Comparison of ENCODE assay signal across 11 cellular contexts in the genomic region with DNA sequence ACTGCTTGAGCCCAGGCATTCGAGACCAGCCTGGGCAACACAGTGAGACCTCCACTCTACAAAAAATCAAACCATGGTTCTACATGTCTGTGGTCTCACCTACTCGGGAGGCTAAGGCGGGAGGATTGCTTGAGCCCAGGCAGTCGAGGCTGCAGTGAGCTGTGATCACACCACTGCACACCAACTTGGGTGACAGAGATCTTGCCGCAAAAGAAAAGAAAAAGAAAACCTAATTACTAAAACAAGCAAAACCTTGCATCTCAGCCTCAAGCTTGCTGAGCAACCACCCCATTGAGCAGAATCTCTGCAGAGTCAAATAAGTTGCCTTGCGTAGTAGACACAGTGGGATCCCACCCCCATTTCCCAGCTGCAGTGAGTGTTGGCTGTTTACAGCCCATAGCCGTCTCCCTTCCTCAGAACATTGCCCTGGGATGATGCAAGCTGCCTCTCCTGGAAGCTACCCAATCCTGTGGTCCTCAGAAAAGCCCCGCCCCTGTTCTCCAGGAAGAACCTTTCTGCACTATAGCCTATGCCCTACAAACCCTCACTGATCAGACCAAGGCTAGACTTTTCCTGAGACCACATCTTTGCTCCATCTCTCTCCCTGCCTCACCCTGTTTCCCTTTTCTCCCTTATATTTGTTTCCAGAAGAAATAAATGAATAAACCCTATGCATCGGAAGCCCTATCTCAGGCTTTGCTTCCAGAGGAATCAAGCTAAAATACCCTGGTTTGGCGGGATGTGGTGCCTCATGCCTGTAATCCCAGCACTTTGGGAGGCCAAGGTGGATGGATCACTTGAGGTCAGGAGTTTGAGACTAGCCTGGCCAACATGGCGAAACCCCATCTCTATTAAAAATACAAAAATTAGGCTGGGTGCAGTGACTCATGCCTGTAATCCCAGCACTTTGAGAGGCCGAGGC. TPM values are rescaled to one million over a fixed set of nuclear protein-coding genes. Genes with fewer than 3 reads are reported as not detected.
A peak's percentile ranks its signal among the peaks of the same experiment; 100 is the strongest.
DNase-seq lines count a peak whose midpoint lies in the region; ATAC-seq and TF ChIP-seq lines count a peak whose summit lies in the region.
"Had no signal": no experiment of that assay in that cellular context is flagged by ENCODE, and none has a peak within 500 bp of the region (broad histone marks: within the 10 kb centered on the region; RNA-seq: fewer than 3 reads in every experiment).

No MANE protein-coding gene starts in this region.

- H3K9me3 ChIP-seq in right lobe of liver (no peaks in the 10 kb centered on the region), spleen (no peaks in the 10 kb centered on the region), smooth muscle cell (replicated peaks; ENCODE audit: low read depth) (no peaks in the 10 kb centered on the region)
- H3K9me3 ChIP-seq: tibial artery had no signal

- H3K27ac ChIP-seq in right lobe of liver (no peak overlapping the region), spleen (no peak overlapping the region), smooth muscle cell (ENCODE audit: low read depth) (no peak overlapping the region)
- H3K27ac ChIP-seq: tibial artery had no signal

- peaks cover 6% of the 10 kb centered on the region for H3K36me3 Mint-ChIP-seq in Calu3 (ENCODE audit: insufficient read depth, unreplicated experiment)
- H3K36me3 Mint-ChIP-seq in WTC11, result no peaks in the 10 kb centered on the region
- H3K36me3 Mint-ChIP-seq in activated CD4-positive, alpha-beta memory T cell treated with anti-CD3 and anti-CD28 coated beads, Interleukin-2, amount 10 ng/mL, durations not matched to agents 7 days and 5 days (ENCODE audit: low read depth), result no peaks in the 10 kb centered on the region

- POLR2A ChIA-PET in WTC11 (lab: Charles Lee), result interaction anchor here (0.7 kb wide), 1 partner anchor 76 kb away, joined by 3 read pairs; no protein-coding TSS in a partner anchor
- POLR2A ChIA-PET in activated CD4-positive, alpha-beta memory T cell treated with anti-CD3 and anti-CD28 coated beads, Interleukin-2, amount 10 ng/mL, durations not matched to agents 7 days and 5 days (lab: Charles Lee), result no interaction called here

- intact Hi-C loops in Calu3 (cut with micrococcal nuclease; ENCODE audit: unreplicated experiment), result no loop called here
- intact Hi-C loops in right lobe of liver (cut with DNase I), result no loop called here
- intact Hi-C loops in spleen (cut with DNase I; ENCODE audit: low total_unique reads), result loop anchor here (10.0 kb wide), 1 partner anchor 525 kb away; a partner anchor contains a TSS

- H3K79me2 ChIP-seq in smooth muscle cell (ENCODE audit: low read depth), result no peaks in the 10 kb centered on the region

- H3K4me2 ChIP-seq in smooth muscle cell, result no peak overlapping the region

- no peak overlapping the region for H2AFZ ChIP-seq in smooth muscle cell (ENCODE audit: low read depth)

- CTCF ChIA-PET in Calu3 (lab: Charles Lee) (interaction anchor here (0.6 to 0.8 kb wide), 2 partner anchors 52 to 280 kb away, joined by 3 to 4 read pairs; a partner anchor contains a TSS), WTC11 (lab: Charles Lee) (interaction anchor here (0.9 to 2.7 kb wide), 6 partner anchors 13 to 316 kb away, joined by 3 to 9 read pairs (median 5); no protein-coding TSS in a partner anchor)
- CTCF ChIA-PET in activated CD4-positive, alpha-beta memory T cell treated with anti-CD3 and anti-CD28 coated beads, Interleukin-2, amount 10 ng/mL, durations not matched to agents 7 days and 5 days (lab: Charles Lee), result interaction anchor here (1.0 kb wide), 1 partner anchor 22 kb away, joined by 3 read pairs; no protein-coding TSS in a partner anchor

- H3K9ac ChIP-seq in smooth muscle cell (ENCODE audit: low read depth), result no peak overlapping the region

- DNase-seq in Calu3 (peak; percentile 71), LoVo (ENCODE audit: low spot score) (peak; percentile 74), WTC11 (ENCODE audit: low spot score) (peak; percentile 67), right lobe of liver (no peak), spleen (no peak), smooth muscle cell (lab: John Stamatoyannopoulos, UW; ENCODE audit: unreplicated experiment) (no peak)
- no peak for DNase-seq in activated CD4-positive, alpha-beta memory T cell treated with anti-CD3 and anti-CD28 coated beads, Interleukin-2, amount 10 ng/mL, durations not matched to agents 7 days and 5 days
- DNase-seq: activated T-cell treated with anti-CD3 and anti-CD28 coated beads, Interleukin-2, amount 50 U/mL, for 24 hours; tibial artery had no signal

- H3K4me1 ChIP-seq in right lobe of liver, result no peaks in the 10 kb centered on the region
- peaks cover 0 to 5% (median 2%) of the 10 kb centered on the region in 6 donors for H3K4me1 ChIP-seq in spleen
- no peaks in the 10 kb centered on the region for H3K4me1 ChIP-seq in smooth muscle cell (ENCODE audit: low read depth)
- H3K4me1 ChIP-seq: tibial artery had no signal

- peak; percentile 96 for ATAC-seq in WTC11
- peak in 3 of 4 donors; percentile 22 to 24 (median 23) for ATAC-seq in right lobe of liver
- no peak for ATAC-seq in GM18870 (IDR thresholded peaks at IDR 0.05; ENCODE audit: unreplicated experiment)

- peak overlapping the region; percentile 45 for H3K27ac Mint-ChIP-seq in Calu3 (ENCODE audit: unreplicated experiment)
- 0 out of 2 replicates have a peak overlapping the region, but pooled peaks have one; percentile 58 for H3K27ac Mint-ChIP-seq in WTC11
- no peak overlapping the region for H3K27ac Mint-ChIP-seq in activated CD4-positive, alpha-beta memory T cell treated with anti-CD3 and anti-CD28 coated beads, Interleukin-2, amount 10 ng/mL, durations not matched to agents 7 days and 5 days
- H3K27ac Mint-ChIP-seq: activated T-cell treated with anti-CD3 and anti-CD28 coated beads, Interleukin-2, amount 50 U/mL, for 24 hours had no signal

- H3K27me3 Mint-ChIP-seq in Calu3 (ENCODE audit: unreplicated experiment) (no peaks in the 10 kb centered on the region), WTC11 (ENCODE audit: low read depth) (peaks cover 3% of the 10 kb centered on the region; the same call in 1 of the 2 replicates)
- H3K27me3 Mint-ChIP-seq in activated CD4-positive, alpha-beta memory T cell treated with anti-CD3 and anti-CD28 coated beads, Interleukin-2, amount 10 ng/mL, durations not matched to agents 7 days and 5 days, result peaks cover 10% of the 10 kb centered on the region

- H3K36me3 ChIP-seq in right lobe of liver, result no peaks in the 10 kb centered on the region
- no peaks in the 10 kb centered on the region for H3K36me3 ChIP-seq in spleen
- no peaks in the 10 kb centered on the region for H3K36me3 ChIP-seq in smooth muscle cell (ENCODE audit: low read depth)
- H3K36me3 ChIP-seq: tibial artery had no signal

- H3K4me3 ChIP-seq in right lobe of liver (no peak overlapping the region), spleen (no peak overlapping the region), smooth muscle cell (no peak overlapping the region)
- H3K4me3 ChIP-seq: tibial artery had no signal

- BruUV-seq in Calu3 (replicated peaks; lab: Mats Ljungman, UMichigan), result no TSS peak

- H3K9me3 Mint-ChIP-seq in Calu3 (ENCODE audit: low read depth, unreplicated experiment) (no peaks in the 10 kb centered on the region), WTC11 (no peaks in the 10 kb centered on the region)
- H3K9me3 Mint-ChIP-seq in activated CD4-positive, alpha-beta memory T cell treated with anti-CD3 and anti-CD28 coated beads, Interleukin-2, amount 10 ng/mL, durations not matched to agents 7 days and 5 days, result no peaks in the 10 kb centered on the region
- H3K9me3 Mint-ChIP-seq: activated T-cell treated with anti-CD3 and anti-CD28 coated beads, Interleukin-2, amount 50 U/mL, for 24 hours had no signal

- no peaks in the 10 kb centered on the region for H3K27me3 ChIP-seq in right lobe of liver
- H3K27me3 ChIP-seq in spleen (replicated peaks in 1 of 7), result peaks cover 0 to 16% (median 0%) of the 10 kb centered on the region in 7 donors
- H3K27me3 ChIP-seq in smooth muscle cell (ENCODE audit: low read depth), result no peaks in the 10 kb centered on the region

- no peaks in the 10 kb centered on the region for H4K20me1 ChIP-seq in smooth muscle cell (ENCODE audit: low read depth)

- H3K4me3 Mint-ChIP-seq in Calu3 (ENCODE audit: low read depth, unreplicated experiment), result no peak overlapping the region
- no peak overlapping the region for H3K4me3 Mint-ChIP-seq in WTC11
- H3K4me3 Mint-ChIP-seq in activated CD4-positive, alpha-beta memory T cell treated with anti-CD3 and anti-CD28 coated beads, Interleukin-2, amount 10 ng/mL, durations not matched to agents 7 days and 5 days, result no peak overlapping the region
- H3K4me3 Mint-ChIP-seq: activated T-cell treated with anti-CD3 and anti-CD28 coated beads, Interleukin-2, amount 50 U/mL, for 24 hours had no signal

- no peaks in the 10 kb centered on the region for H3F3A ChIP-seq in smooth muscle cell (ENCODE audit: low read depth)

- no peak for TF ChIP-seq POLR2A in right lobe of liver (IDR thresholded peaks at IDR 0.05)
- no peak for TF ChIP-seq POLR2A in spleen (IDR thresholded peaks at IDR 0.05)

- TF ChIP-seq CTCF in Calu3 (IDR thresholded peaks at IDR 0.05; ENCODE audit: unreplicated experiment) (no peak), WTC11 (IDR thresholded peaks at IDR 0.05) (no peak), right lobe of liver (IDR thresholded peaks at IDR 0.05) (no peak), spleen (IDR thresholded peaks at IDR 0.05 in 8 of 11, conservative IDR thresholded peaks at IDR 0.05 in 3 of 11) (no peak), smooth muscle cell (IDR thresholded peaks at IDR 0.05; ENCODE audit: borderline replicate concordance, insufficient read depth, poor library complexity, severe bottlenecking) (no peak)

- 60% methylated on average over 9 of the region's 12 CpGs for WGBS in right lobe of liver (ENCODE audit: insufficient coverage, low coverage, low lambda C conversion rate, missing lambda C conversion rate)
- WGBS in spleen, 5 donors, result 74 to 84% (median 78%) methylated on average over 12 of the region's 12 CpGs
- 86% methylated on average over 12 of the region's 12 CpGs for WGBS in smooth muscle cell (ENCODE audit: low lambda C conversion rate)

- H3K4me1 Mint-ChIP-seq in Calu3 (ENCODE audit: low read depth, unreplicated experiment) (peaks cover 18% of the 10 kb centered on the region), WTC11 (peaks cover 14% of the 10 kb centered on the region)
- H3K4me1 Mint-ChIP-seq in activated CD4-positive, alpha-beta memory T cell treated with anti-CD3 and anti-CD28 coated beads, Interleukin-2, amount 10 ng/mL, durations not matched to agents 7 days and 5 days, result peaks cover 5% of the 10 kb centered on the region

RNA-seq across cellular contexts. Expression of a gene that starts 16.7 kb away (rescaled TPM):
- total RNA-seq in Calu3 (2022), result 3.2 and 9.3 TPM in 2 replicates
- total RNA-seq in WTC11 (2021), result 1.8 to 3.9 TPM (median 3.7 TPM) in 3 replicates
- total RNA-seq in right lobe of liver, result not detected
- total RNA-seq in activated CD4-positive, alpha-beta memory T cell treated with anti-CD3 and anti-CD28 coated beads, Interleukin-2, amount 10 ng/mL, durations not matched to agents 7 days and 5 days, result not detected
- not detected for total RNA-seq in spleen
- under 1 TPM in 1 of 3 donors, not detected in 2; 0.05 TPM for polyA plus RNA-seq in spleen
- not detected in 2 replicates for total RNA-seq in smooth muscle cell
- not detected in 2 replicates for polyA plus RNA-seq in smooth muscle cell
- total RNA-seq: lung microvascular endothelial cell had no signal

RNA-seq across cellular contexts. Expression of a gene that starts 25.1 kb away (rescaled TPM):
- not detected in 2 replicates for total RNA-seq in Calu3 (2022)
- total RNA-seq in WTC11 (2021), result 2.1 to 4.7 TPM (median 4.6 TPM) in 3 replicates
- not detected for total RNA-seq in right lobe of liver
- total RNA-seq in activated CD4-positive, alpha-beta memory T cell treated with anti-CD3 and anti-CD28 coated beads, Interleukin-2, amount 10 ng/mL, durations not matched to agents 7 days and 5 days, result not detected
- total RNA-seq in spleen, result not detected
- under 1 TPM in 1 of 3 donors, not detected in 2; 0.06 TPM for polyA plus RNA-seq in spleen
- not detected in 2 replicates for total RNA-seq in smooth muscle cell
- polyA plus RNA-seq in smooth muscle cell, result not detected in 2 replicates
- total RNA-seq: lung microvascular endothelial cell had no signal

RNA-seq across cellular contexts. Expression of a gene that starts 51.1 kb away (rescaled TPM):
- 122 and 136 TPM in 2 replicates for total RNA-seq in Calu3 (2022)
- total RNA-seq in WTC11 (2021), result 145 to 167 TPM (median 147 TPM) in 3 replicates
- total RNA-seq in right lobe of liver, result 1 to 10 TPM in 4 of 6 experiments, under 1 TPM in 2; 0.61 to 3.6 (median 1.8) TPM
- total RNA-seq in activated CD4-positive, alpha-beta memory T cell treated with anti-CD3 and anti-CD28 coated beads, Interleukin-2, amount 10 ng/mL, durations not matched to agents 7 days and 5 days, result 100 to 1,000 TPM; 102 to 104 TPM
- total RNA-seq in spleen, result 10 to 100 TPM in 3 of 7 donors, 1 to 10 TPM in 4; 4.8 to 19.4 (median 8.4) TPM
- 1 to 10 TPM; 2.0 to 6.9 (median 6.4) TPM for polyA plus RNA-seq in spleen
- 3.1 and 29.7 TPM in 2 replicates for total RNA-seq in smooth muscle cell
- 12.0 and 15.5 TPM in 2 replicates for polyA plus RNA-seq in smooth muscle cell

Comparison
In these comparisons a context has a peak if more than half of its experiments do, and no peak if none do; other contexts are left out.
1. DNase-seq: peak in Calu3 (single experiment), LoVo (single experiment) and WTC11 (single experiment); none in right lobe of liver (0 of 3), activated CD4-positive, alpha-beta memory T cell treated with anti-CD3 and anti-CD28 coated beads, Interleukin-2, amount 10 ng/mL, durations not matched to agents 7 days and 5 days (single experiment), spleen (single experiment) and smooth muscle cell (single experiment).